ENCODE assay signal across 17 cellular contexts in genomic region chr2:241096979-241097378, GRCh38. TPM values are rescaled to one million over a fixed set of nuclear protein-coding genes. Genes with fewer than 3 reads are reported as not detected.
DNase-seq lines count a peak whose midpoint lies in the region; ATAC-seq and FAIRE-seq lines count a peak whose summit lies in the region.
"Had no signal": no experiment of that assay in that cellular context is flagged by ENCODE, and none has a peak within 500 bp of the region (broad histone marks: within the 10 kb centered on the region; RNA-seq: fewer than 3 reads in every experiment).

No MANE protein-coding gene starts in this region.

- H3K14ac ChIP-seq in neuronal stem cell (ENCODE audit: low read length): no peak overlapping the region

- H3K4ac ChIP-seq in neuronal stem cell (ENCODE audit: low read length): no peak overlapping the region

- H2AK5ac ChIP-seq in neuronal stem cell (ENCODE audit: low read depth, low read length): no peak overlapping the region

- H3K27ac ChIP-seq in CD8-positive, alpha-beta memory T cell (ENCODE audit: low read depth, low read length): no peak overlapping the region
- H3K27ac ChIP-seq in neuronal stem cell (replicated peaks; ENCODE audit: low read length): no peak overlapping the region
- H3K27ac ChIP-seq: left ventricle myocardium inferior, PC-9 had no signal

- CTCF ChIA-PET in CD8-positive, alpha-beta memory T cell (lab: Charles Lee): no interaction called here

- no peak overlapping the region for H2BK5ac ChIP-seq in neuronal stem cell (ENCODE audit: low read length)

- H2BK120ac ChIP-seq in neuronal stem cell (ENCODE audit: low read depth, low read length): no peak overlapping the region

- no peaks in the 10 kb centered on the region for H3K9me3 ChIP-seq in CD8-positive, alpha-beta memory T cell (ENCODE audit: low read length)
- H3K9me3 ChIP-seq in neuronal stem cell (replicated peaks in 1 of 2; ENCODE audit: control insufficient read depth in 2 of 2, insufficient read depth in 1 of 2, low read depth in 1 of 2, low read length in 2 of 2): no peaks in the 10 kb centered on the region
- H3K9me3 ChIP-seq: left ventricle myocardium inferior had no signal

- H3K27me3 Mint-ChIP-seq in CD8-positive, alpha-beta memory T cell: no peaks in the 10 kb centered on the region
- no peaks in the 10 kb centered on the region for H3K27me3 Mint-ChIP-seq in activated T-helper 1 cell treated with anti-CD3 and anti-CD28 coated beads, Interleukin-12 subunit alpha, Interleukin-12 subunit beta, Interleukin-2, Interleukin-4 antibody, amounts not matched to agents 30 ng/mL and 10 ng/mL and 1 ng/mL, durations not matched to agents 14 hours and 24 hours and 36 hours (ENCODE audit: insufficient read depth)

- peaks cover 58% of the 10 kb centered on the region for H3K4me1 ChIP-seq in CD8-positive, alpha-beta memory T cell (ENCODE audit: insufficient read depth, low read length)
- H3K4me1 ChIP-seq in neuronal stem cell (ENCODE audit: control insufficient read depth in 2 of 2, insufficient read depth in 1 of 2, low read depth in 1 of 2, low read length in 2 of 2): peaks cover 6 to 10% of the 10 kb centered on the region in 2 donors

- H3K23ac ChIP-seq in neuronal stem cell (ENCODE audit: low read depth, low read length, poor library complexity): no peak overlapping the region

- H2AFZ ChIP-seq in neuronal stem cell (ENCODE audit: low read length): no peak overlapping the region
- H2AFZ ChIP-seq: PC-9 had no signal

- no peak overlapping the region for H3K18ac ChIP-seq in neuronal stem cell (ENCODE audit: low read length)

- POLR2A ChIA-PET in CD8-positive, alpha-beta memory T cell (lab: Charles Lee): interaction anchor here (2.1 kb wide), 2 partner anchors 12 to 52 kb away, joined by 11 to 15 read pairs; partner anchors contain the start of gene PASK

- no peak overlapping the region for H3K4me3 ChIP-seq in CD8-positive, alpha-beta memory T cell (ENCODE audit: low read length)
- no peak overlapping the region for H3K4me3 ChIP-seq in neuronal stem cell (ENCODE audit: low read length in 2 of 2)
- H3K4me3 ChIP-seq: left ventricle myocardium inferior, PC-9 had no signal

- H3K36me3 ChIP-seq in CD8-positive, alpha-beta memory T cell (ENCODE audit: insufficient read depth, low read length): peaks cover 37% of the 10 kb centered on the region
- peaks cover 31 to 95% of the 10 kb centered on the region in 2 donors for H3K36me3 ChIP-seq in neuronal stem cell (replicated peaks in 1 of 2; ENCODE audit: control insufficient read depth in 2 of 2, insufficient read depth in 2 of 2, low read length in 2 of 2)

- H2BK12ac ChIP-seq in neuronal stem cell (ENCODE audit: low read length): no peak overlapping the region

- no peaks in the 10 kb centered on the region for H3K9me3 Mint-ChIP-seq in CD8-positive, alpha-beta memory T cell
- no peaks in the 10 kb centered on the region for H3K9me3 Mint-ChIP-seq in activated T-helper 1 cell treated with anti-CD3 and anti-CD28 coated beads, Interleukin-12 subunit alpha, Interleukin-12 subunit beta, Interleukin-2, Interleukin-4 antibody, amounts not matched to agents 30 ng/mL and 10 ng/mL and 1 ng/mL, durations not matched to agents 14 hours and 24 hours and 36 hours
- H3K9me3 Mint-ChIP-seq: neural crest cell had no signal

- no peak for DNase-seq in CD8-positive, alpha-beta memory T cell
- DNase-seq in GM18507 (ENCODE audit: extremely low spot score, insufficient read length, low read depth) (no peak), NCI-H1105 treated with DMSO at 0.1 percent for 48 hours (lab: John Stamatoyannopoulos, UW) (no peak), NK-92 (lab: John Stamatoyannopoulos, UW; ENCODE audit: unreplicated experiment) (no peak), neuronal stem cell (ENCODE audit: low spot score) (no peak)
- no peak for DNase-seq in activated T-helper 1 cell treated with anti-CD3 and anti-CD28 coated beads, Interleukin-12 subunit alpha, Interleukin-12 subunit beta, Interleukin-2, Interleukin-4 antibody, amounts not matched to agents 30 ng/mL and 10 ng/mL and 1 ng/mL, durations not matched to agents 14 hours and 24 hours and 36 hours (ENCODE audit: low spot score)
- DNase-seq: activated CD4-positive, alpha-beta T cell treated with anti-CD3 and anti-CD28 coated beads, Interleukin-2, amount 50 U/mL, for 48 hours; H7; hippocampal formation; left ventricle myocardium inferior; NCI-H1105; NCI-H446 treated with DMSO at 0.1 percent for 48 hours; PC-9 had no signal

- no peak overlapping the region for H3K9ac ChIP-seq in neuronal stem cell (ENCODE audit: low read depth, low read length, poor library complexity)

- H3K79me1 ChIP-seq in neuronal stem cell (ENCODE audit: low read depth, low read length): peaks cover 7% of the 10 kb centered on the region

- peaks cover 9 to 91% (median 23%) of the 10 kb centered on the region in 3 donors for H3K36me3 Mint-ChIP-seq in CD8-positive, alpha-beta memory T cell
- peaks cover 44% of the 10 kb centered on the region for H3K36me3 Mint-ChIP-seq in activated T-helper 1 cell treated with anti-CD3 and anti-CD28 coated beads, Interleukin-12 subunit alpha, Interleukin-12 subunit beta, Interleukin-2, Interleukin-4 antibody, amounts not matched to agents 30 ng/mL and 10 ng/mL and 1 ng/mL, durations not matched to agents 14 hours and 24 hours and 36 hours (ENCODE audit: low read depth)

- peak; percentile 78 for FAIRE-seq in GM18507 (lab: Jason Lieb, UNC)

- ATAC-seq in HG02870 (IDR thresholded peaks at IDR 0.05; ENCODE audit: unreplicated experiment): peak; percentile 43
- ATAC-seq in HG03439 (IDR thresholded peaks at IDR 0.05; ENCODE audit: unreplicated experiment): no peak
- ATAC-seq: sciatic nerve had no signal

- H2BK15ac ChIP-seq in neuronal stem cell (ENCODE audit: low read length): no peak overlapping the region

- WGBS in neuronal stem cell (ENCODE audit: extremely low coverage in 2 of 2, insufficient read length in 2 of 2, insufficient replicate concordance in 1 of 2), 2 donors: no CpG with 5 or more reads among the region's 8 CpGs

- peaks cover 41 to 84% (median 75%) of the 10 kb centered on the region in 3 donors for H3K4me1 Mint-ChIP-seq in CD8-positive, alpha-beta memory T cell
- peaks cover 52% of the 10 kb centered on the region for H3K4me1 Mint-ChIP-seq in activated T-helper 1 cell treated with anti-CD3 and anti-CD28 coated beads, Interleukin-12 subunit alpha, Interleukin-12 subunit beta, Interleukin-2, Interleukin-4 antibody, amounts not matched to agents 30 ng/mL and 10 ng/mL and 1 ng/mL, durations not matched to agents 14 hours and 24 hours and 36 hours (ENCODE audit: low read depth)

- H3K4me3 Mint-ChIP-seq in CD8-positive, alpha-beta memory T cell: peak overlapping the region in 1 of 7 donors; percentile 61
- no peak overlapping the region for H3K4me3 Mint-ChIP-seq in activated T-helper 1 cell treated with anti-CD3 and anti-CD28 coated beads, Interleukin-12 subunit alpha, Interleukin-12 subunit beta, Interleukin-2, Interleukin-4 antibody, amounts not matched to agents 30 ng/mL and 10 ng/mL and 1 ng/mL, durations not matched to agents 14 hours and 24 hours and 36 hours
- H3K4me3 Mint-ChIP-seq: neural crest cell had no signal

- H3K27ac Mint-ChIP-seq in CD8-positive, alpha-beta memory T cell: peak overlapping the region; percentile 73 to 94 (median 84)
- H3K27ac Mint-ChIP-seq in activated T-helper 1 cell treated with anti-CD3 and anti-CD28 coated beads, Interleukin-12 subunit alpha, Interleukin-12 subunit beta, Interleukin-2, Interleukin-4 antibody, amounts not matched to agents 30 ng/mL and 10 ng/mL and 1 ng/mL, durations not matched to agents 14 hours and 24 hours and 36 hours: peak overlapping the region; percentile 11

- no peak overlapping the region for H4K8ac ChIP-seq in neuronal stem cell (ENCODE audit: low read depth, low read length)

- no peak overlapping the region for H4K91ac ChIP-seq in neuronal stem cell (ENCODE audit: low read depth, low read length, poor library complexity)

- no peaks in the 10 kb centered on the region for H3K27me3 ChIP-seq in CD8-positive, alpha-beta memory T cell (ENCODE audit: insufficient read depth, low read length, poor library complexity, severe bottlenecking)
- H3K27me3 ChIP-seq in neuronal stem cell (ENCODE audit: control insufficient read depth in 3 of 3, insufficient read depth in 3 of 3, low read depth in 1 of 3, low read length in 3 of 3): no peaks in the 10 kb centered on the region

- no peak overlapping the region for H3K4me2 ChIP-seq in neuronal stem cell (ENCODE audit: insufficient read depth, low read length, poor library complexity, severe bottlenecking)
- H3K4me2 ChIP-seq: PC-9 had no signal

- intact Hi-C loops in activated T-helper 1 cell treated with anti-CD3 and anti-CD28 coated beads, Interleukin-12 subunit alpha, Interleukin-12 subunit beta, Interleukin-2, Interleukin-4 antibody, amounts not matched to agents 30 ng/mL and 10 ng/mL and 1 ng/mL, durations not matched to agents 14 hours and 24 hours and 36 hours (cut with micrococcal nuclease): no loop called here

RNA-seq across cellular contexts. Expression of gene MTERF4, which starts 5.1 kb away (rescaled TPM):
- 10 to 100 TPM; 48.0 to 49.2 TPM for total RNA-seq in CD8-positive, alpha-beta memory T cell
- polyA plus RNA-seq in CD8-positive, alpha-beta memory T cell: 46.4 TPM
- 40.5 and 43.3 TPM in 2 replicates for total RNA-seq in activated T-helper 1 cell treated with anti-CD3 and anti-CD28 coated beads, Interleukin-12 subunit alpha, Interleukin-12 subunit beta, Interleukin-2, Interleukin-4 antibody, amounts not matched to agents 30 ng/mL and 10 ng/mL and 1 ng/mL, durations not matched to agents 14 hours and 24 hours and 36 hours
- polyA plus RNA-seq in neuronal stem cell (2013, experiment 1 of 2): 19.9 TPM
- 20.1 TPM for polyA plus RNA-seq in neuronal stem cell (2013, experiment 2 of 2)

RNA-seq across cellular contexts. Expression of gene PASK, which starts 52.3 kb away (rescaled TPM):
- total RNA-seq in CD8-positive, alpha-beta memory T cell: 10 to 100 TPM; 92.8 to 93.8 TPM
- polyA plus RNA-seq in CD8-positive, alpha-beta memory T cell: 32.8 TPM
- 101 and 104 TPM in 2 replicates for total RNA-seq in activated T-helper 1 cell treated with anti-CD3 and anti-CD28 coated beads, Interleukin-12 subunit alpha, Interleukin-12 subunit beta, Interleukin-2, Interleukin-4 antibody, amounts not matched to agents 30 ng/mL and 10 ng/mL and 1 ng/mL, durations not matched to agents 14 hours and 24 hours and 36 hours
- polyA plus RNA-seq in neuronal stem cell (2013, experiment 1 of 2): 11.4 TPM
- polyA plus RNA-seq in neuronal stem cell (2013, experiment 2 of 2): 10.5 TPM

RNA-seq across cellular contexts. Expression of gene PPP1R7, which starts 53.3 kb away (rescaled TPM):
- total RNA-seq in CD8-positive, alpha-beta memory T cell: 10 to 100 TPM; 82.6 to 87.2 TPM
- 132 TPM for polyA plus RNA-seq in CD8-positive, alpha-beta memory T cell
- total RNA-seq in activated T-helper 1 cell treated with anti-CD3 and anti-CD28 coated beads, Interleukin-12 subunit alpha, Interleukin-12 subunit beta, Interleukin-2, Interleukin-4 antibody, amounts not matched to agents 30 ng/mL and 10 ng/mL and 1 ng/mL, durations not matched to agents 14 hours and 24 hours and 36 hours: 115 and 118 TPM in 2 replicates
- 36.4 TPM for polyA plus RNA-seq in neuronal stem cell (2013, experiment 1 of 2)
- polyA plus RNA-seq in neuronal stem cell (2013, experiment 2 of 2): 38.0 TPM
